In genomic region chr22:39176067-39176621, GRCh38 we compare ENCODE assay signal across 1 cellular context.
A peak's percentile ranks its signal among the peaks of the same experiment; 100 is the strongest.
TF ChIP-seq lines count a peak whose summit lies in the region.

No MANE protein-coding gene starts in this region.

TF ChIP-seq in HepG2, 621 proteins besides CTCF, POLR2A, EP300 and RAD21 (continued from another document and continues in another):
- TF ChIP-seq THAP9 (CRISPR knock-in tag; IDR thresholded peaks at IDR 0.05; ENCODE audit: borderline replicate concordance) (no peak), YEATS2 (CRISPR knock-in tag; IDR thresholded peaks at IDR 0.05; ENCODE audit: borderline replicate concordance) (no peak), MZF1 (CRISPR knock-in tag; IDR thresholded peaks at IDR 0.05; ENCODE audit: borderline replicate concordance) (no peak), ZNF451 (CRISPR knock-in tag; IDR thresholded peaks at IDR 0.05) (no peak), ZNF891 (CRISPR knock-in tag; IDR thresholded peaks at IDR 0.05) (peak; percentile 47; the same call in 1 of the 2 replicates), PRDM15 (CRISPR knock-in tag; IDR thresholded peaks at IDR 0.05) (0 out of 2 replicates have a peak, but pooled peaks have one; percentile 39), NFIC (IDR thresholded peaks at IDR 0.05; ENCODE audit: low read length) (no peak), ZNF660 (CRISPR knock-in tag; IDR thresholded peaks at IDR 0.05; ENCODE audit: borderline replicate concordance, low read depth) (no peak), SP140L (CRISPR knock-in tag; IDR thresholded peaks at IDR 0.05; ENCODE audit: borderline replicate concordance) (no peak), PCBP2 (optimal IDR thresholded peaks at IDR 0.05; ENCODE audit: low read depth, low read length, poor library complexity, severe bottlenecking) (no peak), TBX2 (CRISPR knock-in tag; IDR thresholded peaks at IDR 0.05; ENCODE audit: borderline replicate concordance) (peak; percentile 52; the same call in 1 of the 2 replicates), PRDM10 (CRISPR knock-in tag; IDR thresholded peaks at IDR 0.05; ENCODE audit: low read depth) (no peak), SAFB2 (CRISPR knock-in tag; IDR thresholded peaks at IDR 0.05; ENCODE audit: borderline replicate concordance, low read depth) (no peak), ZNF552 (CRISPR knock-in tag; IDR thresholded peaks at IDR 0.05; ENCODE audit: borderline replicate concordance) (no peak), ZFP91 (CRISPR knock-in tag; IDR thresholded peaks at IDR 0.05; ENCODE audit: borderline replicate concordance) (no peak; the same call in 1 of the 2 replicates), ZSCAN9 (CRISPR knock-in tag; IDR thresholded peaks at IDR 0.05; ENCODE audit: borderline replicate concordance) (no peak), HOXA5 (CRISPR knock-in tag; IDR thresholded peaks at IDR 0.05) (no peak), TBP (CRISPR knock-in tag; IDR thresholded peaks at IDR 0.05) (no peak), ZSCAN29 (CRISPR knock-in tag; conservative IDR thresholded peaks at IDR 0.05) (no peak), HIVEP1 (CRISPR knock-in tag; IDR thresholded peaks at IDR 0.05) (peak; percentile 86; the same call in 1 of the 2 replicates), ZNF333 (CRISPR knock-in tag; IDR thresholded peaks at IDR 0.05; ENCODE audit: borderline replicate concordance) (no peak), ZBTB44 (CRISPR knock-in tag; IDR thresholded peaks at IDR 0.05) (no peak), ZNF550 (CRISPR knock-in tag; IDR thresholded peaks at IDR 0.05; ENCODE audit: borderline replicate concordance) (no peak), ZFY (CRISPR knock-in tag; IDR thresholded peaks at IDR 0.05) (no peak), SOX5 (CRISPR knock-in tag; IDR thresholded peaks at IDR 0.05; ENCODE audit: borderline replicate concordance) (peak; percentile 69; the same call in 1 of the 2 replicates), TEF (CRISPR knock-in tag; IDR thresholded peaks at IDR 0.05) (no peak), DNMT1 (CRISPR knock-in tag; IDR thresholded peaks at IDR 0.05) (no peak), HOXA3 (CRISPR knock-in tag; IDR thresholded peaks at IDR 0.05) (peak; percentile 44), NFE2L1 (CRISPR knock-in tag; IDR thresholded peaks at IDR 0.05; ENCODE audit: borderline replicate concordance) (no peak), JUND (CRISPR knock-in tag; IDR thresholded peaks at IDR 0.05) (0 out of 2 replicates have a peak, but pooled peaks have one; percentile 40), ZNF263 (CRISPR knock-in tag; IDR thresholded peaks at IDR 0.05) (peak; percentile 59; the same call in 1 of the 2 replicates), SMAD9 (CRISPR knock-in tag; IDR thresholded peaks at IDR 0.05) (no peak), TRIM22 (IDR thresholded peaks at IDR 0.05) (no peak), ZNF800 (CRISPR knock-in tag; IDR thresholded peaks at IDR 0.05) (no peak), ZFP82 (CRISPR knock-in tag; IDR thresholded peaks at IDR 0.05; ENCODE audit: borderline replicate concordance) (no peak), HHEX (CRISPR knock-in tag; IDR thresholded peaks at IDR 0.05) (no peak), TOE1 (CRISPR knock-in tag; IDR thresholded peaks at IDR 0.05) (no peak), ZBTB3 (CRISPR knock-in tag; IDR thresholded peaks at IDR 0.05; ENCODE audit: borderline replicate concordance, low read depth) (no peak), HCFC1 (IDR thresholded peaks at IDR 0.05; ENCODE audit: low read depth, low read length) (no peak), ZNF564 (CRISPR knock-in tag; IDR thresholded peaks at IDR 0.05) (no peak), ZFP1 (CRISPR knock-in tag; IDR thresholded peaks at IDR 0.05) (no peak), ZBTB46 (CRISPR knock-in tag; IDR thresholded peaks at IDR 0.05; ENCODE audit: borderline replicate concordance) (no peak), SYNCRIP (IDR thresholded peaks at IDR 0.05; ENCODE audit: insufficient read depth, low read depth, low read length) (no peak)
